In the genomic region with DNA sequence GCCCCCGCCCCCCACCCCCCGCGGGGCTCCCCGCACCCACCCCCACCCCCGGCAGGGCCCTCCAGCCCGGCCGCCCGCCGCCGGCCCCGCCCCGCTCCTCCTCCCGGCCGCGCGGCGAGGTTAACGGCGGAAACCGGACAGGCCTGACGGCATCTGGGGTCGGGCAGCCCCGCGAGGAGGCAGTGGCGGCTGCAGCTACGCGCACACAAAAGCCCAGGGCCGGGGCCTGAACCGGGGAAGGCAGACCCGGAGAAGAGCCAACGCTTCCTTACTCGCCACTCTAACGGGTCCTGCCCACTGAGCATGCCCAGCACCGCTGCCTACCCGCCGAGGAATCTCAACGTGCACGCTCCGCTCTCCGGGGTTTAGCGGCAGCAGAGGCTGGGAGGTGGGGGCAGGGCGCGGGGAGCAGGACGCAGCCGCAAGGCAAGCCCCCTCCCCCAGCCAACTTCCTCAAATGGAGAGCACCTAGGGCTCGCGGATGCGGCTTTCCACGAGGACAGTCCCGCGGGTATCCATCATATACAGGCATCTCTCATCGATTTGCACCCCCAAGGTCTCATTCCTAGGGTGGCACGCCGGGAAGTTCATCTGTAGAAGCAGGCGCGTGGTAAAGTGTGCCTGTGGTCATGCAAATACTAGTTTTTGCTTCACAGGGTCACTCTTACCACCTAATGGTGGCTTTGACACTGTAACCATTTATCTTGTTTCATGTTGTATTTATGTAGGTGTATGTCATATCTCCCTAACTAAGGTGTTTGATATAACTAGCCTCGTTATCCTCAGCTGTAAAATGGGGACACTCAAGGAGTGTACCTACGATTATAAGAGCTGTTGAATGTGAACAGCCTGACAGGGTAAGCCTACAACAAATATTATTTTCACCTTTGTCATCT, we compare ENCODE assay signal across 1 cellular context.
TF ChIP-seq lines count a peak whose summit lies in the region.

A gene (minus strand): TSS at position 339 of the 896 bp plus-strand sequence. CDS start 761 bp downstream, outside the sequence.

TF ChIP-seq in K562, 482 proteins besides CTCF, POLR2A, EP300 and RAD21 (continued from another document and continues in another):
- TF ChIP-seq, protein P1, sequence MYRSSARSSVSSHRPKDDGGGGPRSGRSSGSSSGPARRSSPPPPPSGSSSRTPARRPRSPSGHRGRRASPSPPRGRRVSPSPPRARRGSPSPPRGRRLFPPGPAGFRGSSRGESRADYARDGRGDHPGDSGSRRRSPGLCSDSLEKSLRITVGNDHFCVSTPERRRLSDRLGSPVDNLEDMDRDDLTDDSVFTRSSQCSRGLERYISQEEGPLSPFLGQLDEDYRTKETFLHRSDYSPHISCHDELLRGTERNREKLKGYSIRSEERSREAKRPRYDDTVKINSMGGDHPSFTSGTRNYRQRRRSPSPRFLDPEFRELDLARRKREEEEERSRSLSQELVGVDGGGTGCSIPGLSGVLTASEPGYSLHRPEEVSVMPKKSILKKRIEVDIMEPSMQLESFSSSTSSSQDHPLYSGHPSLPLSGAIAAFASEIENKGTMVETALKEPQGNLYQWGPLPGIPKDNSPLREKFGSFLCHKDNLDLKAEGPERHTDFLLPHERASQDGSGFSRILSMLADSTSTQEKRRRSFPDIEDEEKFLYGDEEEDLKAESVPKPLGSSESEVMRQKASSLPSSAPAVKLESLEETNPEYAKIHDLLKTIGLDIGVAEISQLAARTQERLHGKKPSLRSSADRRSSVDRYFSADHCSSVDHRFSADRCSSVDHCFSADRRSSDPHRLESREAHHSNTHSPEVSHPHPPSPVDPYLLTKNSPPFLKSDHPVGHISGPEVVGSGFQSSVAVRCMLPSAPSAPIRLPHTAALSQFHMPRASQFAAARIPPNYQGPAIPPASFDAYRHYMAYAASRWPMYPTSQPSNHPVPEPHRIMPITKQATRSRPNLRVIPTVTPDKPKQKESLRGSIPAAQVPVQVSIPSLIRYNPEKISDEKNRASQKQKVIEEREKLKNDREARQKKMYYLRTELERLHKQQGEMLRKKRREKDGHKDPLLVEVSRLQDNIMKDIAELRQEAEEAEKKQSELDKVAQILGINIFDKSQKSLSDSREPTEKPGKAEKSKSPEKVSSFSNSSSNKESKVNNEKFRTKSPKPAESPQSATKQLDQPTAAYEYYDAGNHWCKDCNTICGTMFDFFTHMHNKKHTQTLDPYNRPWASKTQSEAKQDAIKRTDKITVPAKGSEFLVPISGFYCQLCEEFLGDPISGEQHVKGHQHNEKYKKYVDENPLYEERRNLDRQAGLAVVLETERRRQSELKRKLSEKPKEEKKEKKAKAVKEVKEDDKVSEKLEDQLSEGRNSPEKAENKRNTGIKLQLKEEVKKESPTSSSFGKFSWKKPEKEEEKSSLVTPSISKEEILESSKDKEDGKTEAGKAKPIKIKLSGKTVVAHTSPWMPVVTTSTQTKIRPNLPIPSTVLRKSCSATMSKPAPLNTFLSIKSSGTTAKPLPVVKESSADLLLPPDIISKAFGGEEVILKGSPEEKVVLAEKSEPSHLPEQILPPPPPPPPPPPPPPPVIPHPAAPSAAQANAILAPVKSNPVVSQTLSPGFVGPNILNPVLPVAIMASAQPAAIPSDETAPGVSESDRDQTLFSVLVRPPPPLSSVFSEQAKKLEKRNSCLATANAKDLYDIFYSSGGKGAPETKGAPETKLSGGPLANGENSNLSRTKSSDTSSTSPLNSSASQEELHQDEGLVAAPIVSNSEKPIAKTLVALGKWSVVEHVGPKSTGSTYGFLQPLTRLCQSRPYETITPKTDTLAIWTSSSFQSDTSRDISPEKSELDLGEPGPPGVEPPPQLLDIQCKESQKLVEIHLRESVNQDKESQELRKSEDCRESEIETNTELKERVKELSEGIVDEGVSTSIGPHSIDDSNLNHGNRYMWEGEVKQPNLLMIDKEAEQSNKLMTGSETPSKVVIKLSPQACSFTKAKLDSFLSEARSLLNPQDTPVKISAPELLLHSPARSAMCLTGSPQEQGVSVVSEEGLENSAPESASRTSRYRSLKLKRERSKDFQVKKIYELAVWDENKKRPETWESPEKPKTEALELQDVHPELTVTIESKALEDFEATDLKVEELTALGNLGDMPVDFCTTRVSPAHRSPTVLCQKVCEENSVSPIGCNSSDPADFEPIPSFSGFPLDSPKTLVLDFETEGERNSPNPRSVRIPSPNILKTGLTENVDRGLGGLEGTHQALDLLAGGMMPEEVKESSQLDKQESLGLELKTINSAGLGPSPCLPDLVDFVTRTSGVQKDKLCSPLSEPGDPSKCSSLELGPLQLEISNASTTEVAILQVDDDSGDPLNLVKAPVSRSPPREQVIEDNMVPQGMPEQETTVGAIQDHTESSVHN (IDR thresholded peaks at IDR 0.05; ENCODE audit: borderline replicate concordance in 1 of 2, low read depth in 1 of 2) = 0 out of 4 replicates have a peak, but pooled peaks of 1 of the 2 experiments have one; percentile 53
- TF ChIP-seq ZFX (CRISPR knock-in tag; IDR thresholded peaks at IDR 0.05) = peak; percentile 91
- TF ChIP-seq, protein P2, sequence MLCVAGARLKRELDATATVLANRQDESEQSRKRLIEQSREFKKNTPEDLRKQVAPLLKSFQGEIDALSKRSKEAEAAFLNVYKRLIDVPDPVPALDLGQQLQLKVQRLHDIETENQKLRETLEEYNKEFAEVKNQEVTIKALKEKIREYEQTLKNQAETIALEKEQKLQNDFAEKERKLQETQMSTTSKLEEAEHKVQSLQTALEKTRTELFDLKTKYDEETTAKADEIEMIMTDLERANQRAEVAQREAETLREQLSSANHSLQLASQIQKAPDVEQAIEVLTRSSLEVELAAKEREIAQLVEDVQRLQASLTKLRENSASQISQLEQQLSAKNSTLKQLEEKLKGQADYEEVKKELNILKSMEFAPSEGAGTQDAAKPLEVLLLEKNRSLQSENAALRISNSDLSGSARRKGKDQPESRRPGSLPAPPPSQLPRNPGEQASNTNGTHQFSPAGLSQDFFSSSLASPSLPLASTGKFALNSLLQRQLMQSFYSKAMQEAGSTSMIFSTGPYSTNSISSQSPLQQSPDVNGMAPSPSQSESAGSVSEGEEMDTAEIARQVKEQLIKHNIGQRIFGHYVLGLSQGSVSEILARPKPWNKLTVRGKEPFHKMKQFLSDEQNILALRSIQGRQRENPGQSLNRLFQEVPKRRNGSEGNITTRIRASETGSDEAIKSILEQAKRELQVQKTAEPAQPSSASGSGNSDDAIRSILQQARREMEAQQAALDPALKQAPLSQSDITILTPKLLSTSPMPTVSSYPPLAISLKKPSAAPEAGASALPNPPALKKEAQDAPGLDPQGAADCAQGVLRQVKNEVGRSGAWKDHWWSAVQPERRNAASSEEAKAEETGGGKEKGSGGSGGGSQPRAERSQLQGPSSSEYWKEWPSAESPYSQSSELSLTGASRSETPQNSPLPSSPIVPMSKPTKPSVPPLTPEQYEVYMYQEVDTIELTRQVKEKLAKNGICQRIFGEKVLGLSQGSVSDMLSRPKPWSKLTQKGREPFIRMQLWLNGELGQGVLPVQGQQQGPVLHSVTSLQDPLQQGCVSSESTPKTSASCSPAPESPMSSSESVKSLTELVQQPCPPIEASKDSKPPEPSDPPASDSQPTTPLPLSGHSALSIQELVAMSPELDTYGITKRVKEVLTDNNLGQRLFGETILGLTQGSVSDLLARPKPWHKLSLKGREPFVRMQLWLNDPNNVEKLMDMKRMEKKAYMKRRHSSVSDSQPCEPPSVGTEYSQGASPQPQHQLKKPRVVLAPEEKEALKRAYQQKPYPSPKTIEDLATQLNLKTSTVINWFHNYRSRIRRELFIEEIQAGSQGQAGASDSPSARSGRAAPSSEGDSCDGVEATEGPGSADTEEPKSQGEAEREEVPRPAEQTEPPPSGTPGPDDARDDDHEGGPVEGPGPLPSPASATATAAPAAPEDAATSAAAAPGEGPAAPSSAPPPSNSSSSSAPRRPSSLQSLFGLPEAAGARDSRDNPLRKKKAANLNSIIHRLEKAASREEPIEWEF (CRISPR knock-in tag; IDR thresholded peaks at IDR 0.05) = no peak
- TF ChIP-seq, protein P3, sequence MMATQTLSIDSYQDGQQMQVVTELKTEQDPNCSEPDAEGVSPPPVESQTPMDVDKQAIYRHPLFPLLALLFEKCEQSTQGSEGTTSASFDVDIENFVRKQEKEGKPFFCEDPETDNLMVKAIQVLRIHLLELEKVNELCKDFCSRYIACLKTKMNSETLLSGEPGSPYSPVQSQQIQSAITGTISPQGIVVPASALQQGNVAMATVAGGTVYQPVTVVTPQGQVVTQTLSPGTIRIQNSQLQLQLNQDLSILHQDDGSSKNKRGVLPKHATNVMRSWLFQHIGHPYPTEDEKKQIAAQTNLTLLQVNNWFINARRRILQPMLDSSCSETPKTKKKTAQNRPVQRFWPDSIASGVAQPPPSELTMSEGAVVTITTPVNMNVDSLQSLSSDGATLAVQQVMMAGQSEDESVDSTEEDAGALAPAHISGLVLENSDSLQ (IDR thresholded peaks at IDR 0.05) = peak; percentile 78
- TF ChIP-seq TEAD4 (IDR thresholded peaks at IDR 0.05; ENCODE audit: low read length) = peak; percentile 79
- peak; percentile 49; the same call in 1 of the 2 replicates for TF ChIP-seq TEAD4 (CRISPR knock-in tag; IDR thresholded peaks at IDR 0.05; ENCODE audit: borderline replicate concordance)
- TF ChIP-seq PHF20 (IDR thresholded peaks at IDR 0.05; ENCODE audit: partially characterized antibody) = peak; percentile 77
- TF ChIP-seq, protein P4, sequence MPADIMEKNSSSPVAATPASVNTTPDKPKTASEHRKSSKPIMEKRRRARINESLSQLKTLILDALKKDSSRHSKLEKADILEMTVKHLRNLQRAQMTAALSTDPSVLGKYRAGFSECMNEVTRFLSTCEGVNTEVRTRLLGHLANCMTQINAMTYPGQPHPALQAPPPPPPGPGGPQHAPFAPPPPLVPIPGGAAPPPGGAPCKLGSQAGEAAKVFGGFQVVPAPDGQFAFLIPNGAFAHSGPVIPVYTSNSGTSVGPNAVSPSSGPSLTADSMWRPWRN (IDR thresholded peaks at IDR 0.05; ENCODE audit: low read depth) = peak; percentile 49; the same call in 1 of the 2 replicates
- TF ChIP-seq, protein P5, sequence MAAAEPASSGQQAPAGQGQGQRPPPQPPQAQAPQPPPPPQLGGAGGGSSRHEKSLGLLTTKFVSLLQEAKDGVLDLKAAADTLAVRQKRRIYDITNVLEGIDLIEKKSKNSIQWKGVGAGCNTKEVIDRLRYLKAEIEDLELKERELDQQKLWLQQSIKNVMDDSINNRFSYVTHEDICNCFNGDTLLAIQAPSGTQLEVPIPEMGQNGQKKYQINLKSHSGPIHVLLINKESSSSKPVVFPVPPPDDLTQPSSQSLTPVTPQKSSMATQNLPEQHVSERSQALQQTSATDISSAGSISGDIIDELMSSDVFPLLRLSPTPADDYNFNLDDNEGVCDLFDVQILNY (CRISPR knock-in tag; IDR thresholded peaks at IDR 0.05) = no peak
- TF ChIP-seq, protein P6, sequence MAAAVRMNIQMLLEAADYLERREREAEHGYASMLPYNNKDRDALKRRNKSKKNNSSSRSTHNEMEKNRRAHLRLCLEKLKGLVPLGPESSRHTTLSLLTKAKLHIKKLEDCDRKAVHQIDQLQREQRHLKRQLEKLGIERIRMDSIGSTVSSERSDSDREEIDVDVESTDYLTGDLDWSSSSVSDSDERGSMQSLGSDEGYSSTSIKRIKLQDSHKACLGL (CRISPR knock-in tag; IDR thresholded peaks at IDR 0.05; ENCODE audit: borderline replicate concordance, poor library complexity, severe bottlenecking) = peak; percentile 34
- peak; percentile 10 to 86; a peak in 2 of 4 replicates for TF ChIP-seq HDAC1 (IDR thresholded peaks at IDR 0.05)
- TF ChIP-seq GTF2E2 (tag; IDR thresholded peaks at IDR 0.05) = peak; percentile 66; the same call in 1 of the 2 replicates
- TF ChIP-seq TAF1 (IDR thresholded peaks at IDR 0.05; ENCODE audit: control insufficient read depth, extremely low read depth, insufficient read depth, low read length, severe bottlenecking) = peak; percentile 83
- no peak for TF ChIP-seq KLF10 (CRISPR knock-in tag; IDR thresholded peaks at IDR 0.05)
- TF ChIP-seq EGR1 (conservative IDR thresholded peaks at IDR 0.05) = peak; percentile 61
- 0 out of 2 replicates have a peak, but pooled peaks have one; percentile 17 for TF ChIP-seq SMC3 (conservative IDR thresholded peaks at IDR 0.05; ENCODE audit: insufficient read depth, low read depth, low read length)
- peak; percentile 92 for TF ChIP-seq FOXK1 (CRISPR knock-in tag; IDR thresholded peaks at IDR 0.05; ENCODE audit: borderline replicate concordance)
- TF ChIP-seq ELF2 (CRISPR knock-in tag; IDR thresholded peaks at IDR 0.05) = peak; percentile 75
- TF ChIP-seq FOXM1 (IDR thresholded peaks at IDR 0.05; ENCODE audit: low read depth) = peak; percentile 95
- TF ChIP-seq FOXM1 (CRISPR knock-in tag; IDR thresholded peaks at IDR 0.05; ENCODE audit: low read depth) = no peak; the same call in 1 of the 2 replicates
- TF ChIP-seq NONO (IDR thresholded peaks at IDR 0.05; ENCODE audit: low read depth in 2 of 2, low read length in 1 of 2) = peak in 1 of 2 experiments; percentile 88; a peak in 1 of 4 replicates
- peak; percentile 94 for TF ChIP-seq CTBP1 (IDR thresholded peaks at IDR 0.05; ENCODE audit: borderline replicate concordance)
